22 cellular contexts compared by ENCODE assay signal in the genomic region with DNA sequence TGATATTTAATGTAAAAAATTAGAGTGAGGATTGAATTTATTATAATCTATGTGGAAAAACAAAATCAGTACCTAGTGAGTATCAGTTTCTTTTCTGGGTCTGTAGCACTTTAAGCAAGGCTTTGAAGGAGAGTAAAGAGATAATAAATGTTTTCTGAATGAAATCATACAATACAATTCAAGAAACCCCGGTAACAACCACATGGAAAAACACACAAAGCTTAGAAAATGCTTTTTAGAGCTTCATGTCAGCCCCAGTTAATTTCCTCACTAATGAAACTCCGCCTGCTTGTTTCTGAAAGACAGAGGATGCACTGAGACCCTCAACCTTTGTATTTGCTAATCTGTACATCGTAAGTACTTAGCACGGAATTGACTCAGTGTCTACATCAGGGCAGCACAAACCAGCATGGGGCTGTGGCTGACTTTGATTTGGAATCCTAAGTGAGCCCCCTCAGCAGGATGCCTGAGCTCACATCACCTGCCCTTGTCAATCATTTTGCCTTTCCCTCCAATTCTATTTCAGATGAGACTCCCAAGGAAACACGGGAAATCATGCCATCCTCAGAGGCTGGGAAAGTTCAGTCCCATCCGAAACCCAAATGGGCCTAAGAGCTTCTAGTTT.
DNase-seq lines count a peak whose midpoint lies in the region; ATAC-seq, FAIRE-seq and TF ChIP-seq lines count a peak whose summit lies in the region.
"Had no signal": no experiment of that assay in that cellular context is flagged by ENCODE, and none has a peak within 500 bp of the region (broad histone marks: within the 10 kb centered on the region; RNA-seq: fewer than 3 reads in every experiment).

No MANE protein-coding gene starts in this region.

- H3K9me3 ChIP-seq in astrocyte (ENCODE audit: insufficient read depth, low read depth, low read length) = no peaks in the 10 kb centered on the region
- H3K9me3 ChIP-seq: sigmoid colon, tibial nerve had no signal

- H3K4me2 ChIP-seq in astrocyte (ENCODE audit: low read length) (peak overlapping the region; percentile 63), mesendoderm (ENCODE audit: low read length) (no peak overlapping the region)

- H3K36me3 ChIP-seq in astrocyte (ENCODE audit: insufficient read depth, low read length) = no peaks in the 10 kb centered on the region
- H3K36me3 ChIP-seq in mesendoderm (ENCODE audit: control insufficient read depth, insufficient read depth, low read length) = no peaks in the 10 kb centered on the region
- H3K36me3 ChIP-seq: sigmoid colon, tibial nerve had no signal

- no peak overlapping the region for H2BK5ac ChIP-seq in mesendoderm (ENCODE audit: low read length)

- H3K27me3 ChIP-seq in astrocyte (ENCODE audit: insufficient read depth, low read length) = no peaks in the 10 kb centered on the region
- no peaks in the 10 kb centered on the region for H3K27me3 ChIP-seq in mesendoderm (ENCODE audit: insufficient read depth, low read length, poor library complexity)
- H3K27me3 ChIP-seq: sigmoid colon, tibial nerve had no signal

- no peak for FAIRE-seq in astrocyte (lab: Jason Lieb, UNC)

- no peak overlapping the region for H4K8ac ChIP-seq in mesendoderm (ENCODE audit: low read depth, low read length)

- H3K9me3 Mint-ChIP-seq in astrocyte (ENCODE audit: unreplicated experiment) = no peaks in the 10 kb centered on the region

- no peak overlapping the region for H3K4me3 Mint-ChIP-seq in astrocyte (ENCODE audit: unreplicated experiment)
- H3K4me3 Mint-ChIP-seq: CD4-positive, alpha-beta memory T cell; stimulated activated naive CD8-positive, alpha-beta T cell treated with anti-CD3 and anti-CD28 coated beads, Interleukin-15, Interleukin-2, amounts not matched to agents 100 ng/mL and 50 ng/mL, for 24 hours had no signal

- H3K23ac ChIP-seq in mesendoderm (ENCODE audit: low read length) = no peak overlapping the region

- H2AFZ ChIP-seq in astrocyte (ENCODE audit: low read depth, low read length) = peak overlapping the region; percentile 70
- H2AFZ ChIP-seq: parathyroid adenoma had no signal

- no peak overlapping the region for H2BK120ac ChIP-seq in mesendoderm (ENCODE audit: low read depth, low read length)

- H4K5ac ChIP-seq in mesendoderm (ENCODE audit: low read length) = no peak overlapping the region

- H3K27me3 Mint-ChIP-seq in astrocyte (ENCODE audit: low read depth, unreplicated experiment) = peaks cover 2% of the 10 kb centered on the region
- H3K27me3 Mint-ChIP-seq: CD4-positive, alpha-beta memory T cell; stimulated activated naive CD8-positive, alpha-beta T cell treated with anti-CD3 and anti-CD28 coated beads, Interleukin-15, Interleukin-2, amounts not matched to agents 100 ng/mL and 50 ng/mL, for 24 hours had no signal

- H3K18ac ChIP-seq in mesendoderm (ENCODE audit: low read length) = no peak overlapping the region

- peak overlapping the region; percentile 34 for H3K27ac ChIP-seq in astrocyte (ENCODE audit: low read depth, low read length)
- no peak overlapping the region for H3K27ac ChIP-seq in mesendoderm (ENCODE audit: low read depth, low read length)
- H3K27ac ChIP-seq: parathyroid adenoma, sigmoid colon, tibial nerve had no signal

- no CpG with 5 or more reads among the region's 6 CpGs for WGBS in mesendoderm (ENCODE audit: extremely low coverage, insufficient coverage, low lambda C conversion rate)

- H3K79me1 ChIP-seq in mesendoderm (ENCODE audit: low read length) = no peaks in the 10 kb centered on the region

- H3K4me3 ChIP-seq in astrocyte (ENCODE audit: insufficient read depth, low read depth, low read length) (no peak overlapping the region), mesendoderm (ENCODE audit: low read length) (no peak overlapping the region)
- H3K4me3 ChIP-seq: sigmoid colon, tibial nerve had no signal

- no peak overlapping the region for H3K56ac ChIP-seq in mesendoderm (ENCODE audit: low read length)

- no peak overlapping the region for H2AK5ac ChIP-seq in mesendoderm (ENCODE audit: low read length)

- no peak overlapping the region for H2BK15ac ChIP-seq in mesendoderm (replicated peaks; ENCODE audit: low read depth)

- H3K4ac ChIP-seq in mesendoderm (ENCODE audit: low read depth, low read length) = no peak overlapping the region

- no peak for TF ChIP-seq CTCF in astrocyte (IDR thresholded peaks at IDR 0.05; ENCODE audit: insufficient read depth, low read depth, low read length)

- peak; percentile 14 for DNase-seq in EL
- peak; percentile 32 for DNase-seq in NCI-H146 treated with DMSO at 0.1 percent for 48 hours (lab: John Stamatoyannopoulos, UW; ENCODE audit: unreplicated experiment)
- peak; percentile 41 for DNase-seq in astrocyte (ENCODE audit: low read depth)
- peak; percentile 4 for DNase-seq in mesendoderm
- DNase-seq in mesenteric fat pad (ENCODE audit: low spot score) = no peak
- DNase-seq in NCI-H446 treated with DMSO at 0.1 percent for 48 hours (lab: John Stamatoyannopoulos, UW) = no peak
- no peak for DNase-seq in stimulated activated CD4-positive, alpha-beta T cell treated with anti-CD3 and anti-CD28 coated beads, Interleukin-4, amount 100 ng/mL, for 24 hours
- DNase-seq: activated CD4-positive, alpha-beta T cell treated with anti-CD3 and anti-CD28 coated beads for 1 hour; CD4-positive, alpha-beta memory T cell; DMS53; glutamatergic neuron; KBM-7; left ventricle myocardium superior; NCI-H1092; sigmoid colon; stimulated activated CD4-positive, alpha-beta T cell treated with anti-CD3 and anti-CD28 coated beads, Interleukin-1b, Interleukin-23, amount 100 ng/mL, for 48 hours; SW 1271 had no signal

- no peak for ATAC-seq in HG03342 (IDR thresholded peaks at IDR 0.05; ENCODE audit: unreplicated experiment)
- ATAC-seq: activated naive CD4-positive, alpha-beta T cell treated with anti-CD3 and anti-CD28 coated beads, Interleukin-2, amount 50 U/mL, for 72 hours; left ventricle myocardium superior had no signal

- H3K9ac ChIP-seq in astrocyte (ENCODE audit: low read length) (peak overlapping the region; percentile 38), mesendoderm (ENCODE audit: low read length) (no peak overlapping the region)
- H3K9ac ChIP-seq: parathyroid adenoma had no signal

- no peaks in the 10 kb centered on the region for H3K36me3 Mint-ChIP-seq in astrocyte (ENCODE audit: low read depth, unreplicated experiment)
- H3K36me3 Mint-ChIP-seq: activated naive CD4-positive, alpha-beta T cell treated with anti-CD3 and anti-CD28 coated beads, Interleukin-2, amount 50 U/mL, for 72 hours; CD4-positive, alpha-beta memory T cell had no signal

- peaks cover 2% of the 10 kb centered on the region for H3K4me1 Mint-ChIP-seq in astrocyte (ENCODE audit: low read depth, unreplicated experiment)
- H3K4me1 Mint-ChIP-seq: CD4-positive, alpha-beta memory T cell had no signal

- H3K79me2 ChIP-seq in astrocyte (ENCODE audit: insufficient read depth, low read length) (no peaks in the 10 kb centered on the region), mesendoderm (ENCODE audit: control insufficient read depth, insufficient read depth, low read length) (no peaks in the 10 kb centered on the region)
- H3K79me2 ChIP-seq: parathyroid adenoma had no signal

- no peaks in the 10 kb centered on the region for H4K20me1 ChIP-seq in astrocyte (ENCODE audit: insufficient read depth, low read length)

- H3K4me1 ChIP-seq in astrocyte (ENCODE audit: insufficient read depth, low read length) (peaks cover 4% of the 10 kb centered on the region), mesendoderm (ENCODE audit: control insufficient read depth, low read depth, low read length) (no peaks in the 10 kb centered on the region)
- H3K4me1 ChIP-seq: parathyroid adenoma, sigmoid colon had no signal

- H3K27ac Mint-ChIP-seq in astrocyte (ENCODE audit: unreplicated experiment) = no peak overlapping the region
- H3K27ac Mint-ChIP-seq: activated naive CD4-positive, alpha-beta T cell treated with anti-CD3 and anti-CD28 coated beads, Interleukin-2, amount 50 U/mL, for 72 hours; CD4-positive, alpha-beta memory T cell; stimulated activated naive CD8-positive, alpha-beta T cell treated with anti-CD3 and anti-CD28 coated beads, Interleukin-15, Interleukin-2, amounts not matched to agents 100 ng/mL and 50 ng/mL, for 24 hours had no signal

Comparison
In these comparisons a context has a peak if more than half of its experiments do, and no peak if none do; other contexts are left out.
1. DNase-seq: peak in EL (single experiment), NCI-H146 treated with DMSO at 0.1 percent for 48 hours (single experiment), astrocyte (single experiment) and mesendoderm (single experiment); none in mesenteric fat pad (single experiment), NCI-H446 treated with DMSO at 0.1 percent for 48 hours (single experiment) and stimulated activated CD4-positive, alpha-beta T cell treated with anti-CD3 and anti-CD28 coated beads, Interleukin-4, amount 100 ng/mL, for 24 hours (single experiment).